Comparison of ENCODE assay signal across 31 cellular contexts in the genomic region with DNA sequence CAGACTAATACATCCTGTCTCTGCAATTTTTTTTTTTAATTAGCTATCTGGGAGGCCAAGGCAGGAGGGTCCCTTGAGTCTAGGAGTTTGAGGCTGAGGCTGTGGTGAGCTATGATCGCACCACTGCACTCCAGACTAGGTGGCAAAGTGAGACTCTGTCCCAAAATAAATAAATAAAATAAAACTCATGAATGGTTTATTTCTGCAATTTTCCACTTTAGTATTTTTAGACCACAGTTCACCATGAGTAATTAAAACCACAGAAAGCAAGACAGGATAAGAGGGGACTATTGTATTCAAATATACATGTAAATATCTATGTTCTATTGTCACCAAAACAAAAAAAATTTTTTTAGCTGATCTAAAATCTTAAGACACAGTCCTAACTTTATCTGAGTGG. TPM values are rescaled to one million over a fixed set of nuclear protein-coding genes. Genes with fewer than 3 reads are reported as not detected.
DNase-seq lines count a peak whose midpoint lies in the region; ATAC-seq, FAIRE-seq and TF ChIP-seq lines count a peak whose summit lies in the region.
"Had no signal": no experiment of that assay in that cellular context is flagged by ENCODE, and none has a peak within 500 bp of the region (broad histone marks: within the 10 kb centered on the region; RNA-seq: fewer than 3 reads in every experiment).

No MANE protein-coding gene starts in this region.

- no peak overlapping the region for H3K4me2 ChIP-seq in GM12878 (ENCODE audit: control insufficient read depth, insufficient read depth)

- no peak for ATAC-seq in GM12878
- peak; percentile 42 to 56 for ATAC-seq in stimulated activated naive B cell treated with anti-CD40 and anti-IgM and Interleukin-4, amounts not matched to agents 10 μg/mL and 1 μg/mL and 100 μg/mL, for 72 hours (replicated peaks)
- no peak for ATAC-seq in GM18517 (IDR thresholded peaks at IDR 0.05; ENCODE audit: unreplicated experiment)
- ATAC-seq: activated T-cell treated with anti-CD3 and anti-CD28 coated beads, Interleukin-2, amount 50 U/mL, for 4 hours had no signal

- POLR2A ChIA-PET in GM12878 (lab: Charles Lee) = interaction anchor here (0.5 to 5.9 kb wide), 5 partner anchors 8 to 140 kb away, joined by 4 to 68 read pairs (median 5); no protein-coding TSS in a partner anchor

- H3K36me3 ChIP-seq in GM12878 (ENCODE audit: control insufficient read depth in 2 of 2, insufficient read depth in 2 of 2, low read length in 1 of 2) = peaks cover 0 to 4% of the 10 kb centered on the region in 2 experiments; a peak in 1 of 4 replicates
- H3K36me3 ChIP-seq: BE2C, prostate gland, upper lobe of left lung had no signal

- H3K4me3 ChIP-seq in GM12878 = no peak overlapping the region
- H3K4me3 ChIP-seq: prostate gland, upper lobe of left lung had no signal

- H3K4me1 Mint-ChIP-seq in activated naive CD4-positive, alpha-beta T cell treated with anti-CD3 and anti-CD28 coated beads, Interleukin-2, amount 50 U/mL, for 24 hours = peaks cover 64% of the 10 kb centered on the region
- H3K4me1 Mint-ChIP-seq in activated naive CD4-positive, alpha-beta T cell treated with anti-CD3 and anti-CD28 coated beads, Interleukin-2, amount 10 ng/mL, durations not matched to agents 7 days and 5 days = peaks cover 38% of the 10 kb centered on the region
- peaks cover 25 to 52% of the 10 kb centered on the region in 2 donors for H3K4me1 Mint-ChIP-seq in stimulated activated naive B cell treated with anti-CD40 and anti-IgM and Interleukin-4, amounts not matched to agents 10 μg/mL and 1 μg/mL and 100 μg/mL, for 72 hours

- SMC1A ChIA-PET in GM12878 (lab: Charles Lee; ENCODE audit: uncharacterized antibody, unreplicated experiment) = interaction anchor here (0.8 to 8.7 kb wide), 9 partner anchors 9 to 171 kb away, joined by 3 to 125 read pairs (median 62); a partner anchor contains a TSS

- H3K27ac ChIP-seq in GM12878 (ENCODE audit: control insufficient read depth, insufficient read depth) = no peak overlapping the region
- H3K27ac ChIP-seq: prostate gland, upper lobe of left lung had no signal

- CTCF ChIA-PET in activated naive CD4-positive, alpha-beta T cell treated with anti-CD3 and anti-CD28 coated beads, Interleukin-2, amount 10 ng/mL, durations not matched to agents 7 days and 5 days (lab: Charles Lee) = interaction anchor here (1.5 kb wide), 1 partner anchor 87 kb away, joined by 3 read pairs; no protein-coding TSS in a partner anchor
- CTCF ChIA-PET in GM12878 (lab: Yijun Ruan, JAX) = interaction anchor here (0.9 to 7.6 kb wide), 7 partner anchors 7 to 172 kb away, joined by 4 to 98 read pairs (median 67); a partner anchor contains a TSS

- WGBS in GM12878 (ENCODE audit: insufficient coverage, insufficient replicate concordance, low lambda C conversion rate, missing lambda C conversion rate) = 63% methylated on average over 1 of the region's 1 CpG

- H3K9me3 ChIP-seq in GM12878 (replicated peaks; ENCODE audit: control insufficient read depth, insufficient read depth, low read length) = peaks cover 6% of the 10 kb centered on the region
- H3K9me3 ChIP-seq: BE2C, prostate gland had no signal

- BruUV-seq in GM12878 (replicated peaks; lab: Mats Ljungman, UMichigan) = no TSS peak

- H3K79me2 ChIP-seq in GM12878 (ENCODE audit: control insufficient read depth, insufficient read depth, low read length) = peaks cover 81% of the 10 kb centered on the region

- no peak for FAIRE-seq in GM12878 (lab: Jason Lieb, UNC)
- FAIRE-seq: A204.1, endometrium, GM19239, kidney, TTC549 had no signal

- no peak overlapping the region for H2AFZ ChIP-seq in GM12878 (ENCODE audit: control insufficient read depth, low read depth, low read length)

- H3K27me3 ChIP-seq in GM12878 (replicated peaks in 1 of 2; ENCODE audit: control insufficient read depth in 2 of 2, insufficient read depth in 2 of 2, low read length in 1 of 2) = no peaks in the 10 kb centered on the region
- H3K27me3 ChIP-seq: BE2C, upper lobe of left lung had no signal

- peaks cover 6% of the 10 kb centered on the region; the same call in 1 of the 2 replicates for H3K4me1 ChIP-seq in GM12878 (ENCODE audit: control insufficient read depth, insufficient read depth, low read length)

- TF ChIP-seq EP300 in GM12878 (IDR thresholded peaks at IDR 0.05; ENCODE audit: borderline replicate concordance in 1 of 2, control insufficient read depth in 1 of 2, low read depth in 2 of 2, low read length in 2 of 2) = no peak

- peak overlapping the region; percentile 84 for H3K27ac Mint-ChIP-seq in activated naive CD4-positive, alpha-beta T cell treated with anti-CD3 and anti-CD28 coated beads, Interleukin-2, amount 50 U/mL, for 24 hours
- H3K27ac Mint-ChIP-seq in activated naive CD4-positive, alpha-beta T cell treated with anti-CD3 and anti-CD28 coated beads, Interleukin-2, amount 10 ng/mL, durations not matched to agents 7 days and 5 days = no peak overlapping the region
- H3K27ac Mint-ChIP-seq in stimulated activated naive B cell treated with anti-CD40 and anti-IgM and Interleukin-4, amounts not matched to agents 10 μg/mL and 1 μg/mL and 100 μg/mL, for 72 hours = peak overlapping the region; percentile 77

- peaks cover 16% of the 10 kb centered on the region for H3K36me3 Mint-ChIP-seq in activated naive CD4-positive, alpha-beta T cell treated with anti-CD3 and anti-CD28 coated beads, Interleukin-2, amount 50 U/mL, for 24 hours
- peaks cover 23% of the 10 kb centered on the region for H3K36me3 Mint-ChIP-seq in activated naive CD4-positive, alpha-beta T cell treated with anti-CD3 and anti-CD28 coated beads, Interleukin-2, amount 10 ng/mL, durations not matched to agents 7 days and 5 days
- peaks cover 20 to 24% of the 10 kb centered on the region in 2 donors for H3K36me3 Mint-ChIP-seq in stimulated activated naive B cell treated with anti-CD40 and anti-IgM and Interleukin-4, amounts not matched to agents 10 μg/mL and 1 μg/mL and 100 μg/mL, for 72 hours

- H3K9ac ChIP-seq in GM12878 (ENCODE audit: control insufficient read depth, insufficient read depth, low read length) = no peak overlapping the region

- TF ChIP-seq RAD21 in GM12878 (IDR thresholded peaks at IDR 0.05; ENCODE audit: insufficient read depth, low read depth, low read length) = no peak

- in situ Hi-C loops in GM12878 (cut with MboI) (loop anchor here (5.0 kb wide), 1 partner anchor 43 kb away; no protein-coding TSS in a partner anchor), GM13976 (cut with MboI; ENCODE audit: low sequenced_read_pairs, unreplicated experiment) (no loop called here)

- peak overlapping the region; percentile 79 for H3K4me3 Mint-ChIP-seq in activated naive CD4-positive, alpha-beta T cell treated with anti-CD3 and anti-CD28 coated beads, Interleukin-2, amount 50 U/mL, for 24 hours
- H3K4me3 Mint-ChIP-seq in activated naive CD4-positive, alpha-beta T cell treated with anti-CD3 and anti-CD28 coated beads, Interleukin-2, amount 10 ng/mL, durations not matched to agents 7 days and 5 days = no peak overlapping the region
- H3K4me3 Mint-ChIP-seq in stimulated activated naive B cell treated with anti-CD40 and anti-IgM and Interleukin-4, amounts not matched to agents 10 μg/mL and 1 μg/mL and 100 μg/mL, for 72 hours = no peak overlapping the region
- H3K4me3 Mint-ChIP-seq: activated T-cell treated with anti-CD3 and anti-CD28 coated beads, Interleukin-2, amount 50 U/mL, for 4 hours had no signal

- RAD21 ChIA-PET in GM12878 (lab: Charles Lee; ENCODE audit: unreplicated experiment) = interaction anchor here (0.8 to 6.9 kb wide), 9 partner anchors 8 to 170 kb away, joined by 4 to 98 read pairs (median 48); a partner anchor contains a TSS

- intact Hi-C loops in GM12878 (cut with micrococcal nuclease; ENCODE audit: unreplicated experiment) = loop anchor here (5.0 kb wide), 2 partner anchors 118 to 173 kb away; no protein-coding TSS in a partner anchor

- no peak for TF ChIP-seq CTCF in GM12878 (IDR thresholded peaks at IDR 0.05 in 2 of 3, conservative IDR thresholded peaks at IDR 0.05 in 1 of 3; ENCODE audit: control insufficient read depth in 2 of 3, extremely low read depth in 1 of 3, insufficient read depth in 1 of 3, low read depth in 3 of 3, low read length in 3 of 3)
- no peak for TF ChIP-seq CTCF in GM13976 (IDR thresholded peaks at IDR 0.05; ENCODE audit: borderline replicate concordance, control extremely low read depth, extremely low read depth, insufficient read depth, missing control alignments)

- H4K20me1 ChIP-seq in GM12878 (ENCODE audit: control insufficient read depth, insufficient read depth) = no peaks in the 10 kb centered on the region

- no peak for DNase-seq in activated naive CD4-positive, alpha-beta T cell treated with anti-CD3 and anti-CD28 coated beads, Interleukin-2, amount 10 ng/mL, durations not matched to agents 7 days and 5 days
- peak; percentile 63 for DNase-seq in M059J (ENCODE audit: low read depth)
- DNase-seq in GM12878 (ENCODE audit: low read depth, low spot score) = no peak
- DNase-seq in stimulated activated naive B cell treated with anti-CD40 and anti-IgM and Interleukin-4, amounts not matched to agents 10 μg/mL and 1 μg/mL and 100 μg/mL, for 72 hours = no peak
- DNase-seq in SKM-1 (lab: John Stamatoyannopoulos, UW; ENCODE audit: unreplicated experiment) = no peak
- DNase-seq in GM13976 (ENCODE audit: low spot score) = no peak
- DNase-seq: activated CD4-positive, CD25-positive, alpha-beta regulatory T cell treated with anti-CD3 and anti-CD28 coated beads, Interleukin-2, amount 50 U/mL, for 72 hours; activated CD8-positive, alpha-beta memory T cell treated with anti-CD3 and anti-CD28 coated beads for 24 hours; activated naive CD4-positive, alpha-beta T cell treated with Interleukin-2 at 50 U/mL for 16 hours; activated T-cell treated with anti-CD3 and anti-CD28 coated beads, Interleukin-2, amount 50 U/mL, for 4 hours; anterior cingulate cortex; BE2C; central memory CD4-positive, alpha-beta T cell; COR-L47; dermis blood vessel endothelial cell; DMS79; kidney; NCI-H1436 treated with DMSO at 0.1 percent for 48 hours; NCI-H2107; NCI-H446 treated with DMSO at 0.1 percent for 48 hours; OCI-M1; SIG-M5; T-helper 1 cell; upper lobe of left lung had no signal

- no peaks in the 10 kb centered on the region for H3K27me3 Mint-ChIP-seq in activated naive CD4-positive, alpha-beta T cell treated with anti-CD3 and anti-CD28 coated beads, Interleukin-2, amount 50 U/mL, for 24 hours
- H3K27me3 Mint-ChIP-seq in activated naive CD4-positive, alpha-beta T cell treated with anti-CD3 and anti-CD28 coated beads, Interleukin-2, amount 10 ng/mL, durations not matched to agents 7 days and 5 days = no peaks in the 10 kb centered on the region
- no peaks in the 10 kb centered on the region for H3K27me3 Mint-ChIP-seq in stimulated activated naive B cell treated with anti-CD40 and anti-IgM and Interleukin-4, amounts not matched to agents 10 μg/mL and 1 μg/mL and 100 μg/mL, for 72 hours

- TF ChIP-seq POLR2A in GM12878 (IDR thresholded peaks at IDR 0.05; ENCODE audit: low read depth, low read length) = no peak

- H3K9me3 Mint-ChIP-seq in activated naive CD4-positive, alpha-beta T cell treated with anti-CD3 and anti-CD28 coated beads, Interleukin-2, amount 50 U/mL, for 24 hours = no peaks in the 10 kb centered on the region
- H3K9me3 Mint-ChIP-seq in activated naive CD4-positive, alpha-beta T cell treated with anti-CD3 and anti-CD28 coated beads, Interleukin-2, amount 10 ng/mL, durations not matched to agents 7 days and 5 days = peaks cover 3% of the 10 kb centered on the region
- peaks cover 6 to 10% of the 10 kb centered on the region in 2 donors for H3K9me3 Mint-ChIP-seq in stimulated activated naive B cell treated with anti-CD40 and anti-IgM and Interleukin-4, amounts not matched to agents 10 μg/mL and 1 μg/mL and 100 μg/mL, for 72 hours
- H3K9me3 Mint-ChIP-seq: activated T-cell treated with anti-CD3 and anti-CD28 coated beads, Interleukin-2, amount 50 U/mL, for 4 hours had no signal

RNA-seq across cellular contexts. Expression of a gene that starts 17.8 kb away (rescaled TPM):
- total RNA-seq in M059J (2014; rRNA removed; shearing (Covaris generic)) = 21.9 and 24.7 TPM in 2 replicates
- 292 and 310 TPM in 2 replicates for total RNA-seq in GM12878 (2013; cell fraction: nucleolus; rRNA removed)
- total RNA-seq in GM12878 (2014; rRNA removed) (43.7 and 56.1 TPM in 2 replicates), GM12878 (2014; rRNA removed; fragmentation: Illumina TruSeq; extraction: Trizol) (92.8 and 93.7 TPM in 2 replicates), GM12878 (2021) (50.7 and 52.0 TPM in 2 replicates)
- 29.8 TPM for polyA plus RNA-seq in GM12878 (2011; ENCODE audit: low read depth)
- polyA plus RNA-seq in GM12878 (2011; rRNA removed) (129 and 131 TPM in 2 replicates), GM12878 (2014; fragmentation: Illumina TruSeq; extraction: Trizol) (98.9 and 117 TPM in 2 replicates), GM12878 (2014; fragmentation: Nextera tagmentation; extraction: Ambion mirVana) (10 to 100 TPM; 41.3 to 42.5 TPM), GM12878 (2014; rRNA removed) (37.7 and 47.3 TPM in 2 replicates), GM12878 (2016; fragmentation: Nextera tagmentation; extraction: Ambion mirVana) (10 to 100 TPM; 63.6 to 69.5 TPM)
- polyA plus RNA-seq in GM12878 (2011; cell fraction: cytosol; rRNA removed) = 71.4 and 104 TPM in 2 replicates
- polyA plus RNA-seq in GM12878 (2011; cell fraction: nucleus; rRNA removed) = 62.7 and 82.1 TPM in 2 replicates
- polyA plus RNA-seq in GM12878 (2012) = 35.8 and 44.5 TPM in 2 replicates
- 214 and 256 TPM in 2 replicates for polyA minus RNA-seq in GM12878 (2011; rRNA and poly(A)+ RNA removed)
- polyA minus RNA-seq in GM12878 (2011; cell fraction: cytosol; rRNA and poly(A)+ RNA removed) = 46.5 and 53.7 TPM in 2 replicates
- 57.2 and 77.2 TPM in 2 replicates for polyA minus RNA-seq in GM12878 (2011; cell fraction: nucleus; rRNA and poly(A)+ RNA removed)

RNA-seq across cellular contexts. Expression of a gene that starts 21.5 kb away (rescaled TPM):
- total RNA-seq in M059J (2014; rRNA removed; shearing (Covaris generic)) = 29.2 and 43.3 TPM in 2 replicates
- total RNA-seq in GM12878 (2013; cell fraction: nucleolus; rRNA removed) = 56.9 and 67.2 TPM in 2 replicates
- total RNA-seq in GM12878 (2014; rRNA removed) (25.9 and 26.4 TPM in 2 replicates), GM12878 (2014; rRNA removed; fragmentation: Illumina TruSeq; extraction: Trizol) (21.3 and 22.0 TPM in 2 replicates), GM12878 (2021) (21.1 and 21.3 TPM in 2 replicates)
- polyA plus RNA-seq in GM12878 (2011; ENCODE audit: low read depth) = 14.3 TPM
- polyA plus RNA-seq in GM12878 (2011; rRNA removed) (42.8 and 52.1 TPM in 2 replicates), GM12878 (2014; fragmentation: Illumina TruSeq; extraction: Trizol) (22.5 and 25.0 TPM in 2 replicates), GM12878 (2014; fragmentation: Nextera tagmentation; extraction: Ambion mirVana) (1 to 10 TPM; 5.2 to 9.5 TPM), GM12878 (2014; rRNA removed) (20.0 and 22.9 TPM in 2 replicates), GM12878 (2016; fragmentation: Nextera tagmentation; extraction: Ambion mirVana) (10 to 100 TPM; 21.2 to 21.4 TPM)
- 19.6 and 25.2 TPM in 2 replicates for polyA plus RNA-seq in GM12878 (2011; cell fraction: cytosol; rRNA removed)
- polyA plus RNA-seq in GM12878 (2011; cell fraction: nucleus; rRNA removed) = 40.3 and 42.7 TPM in 2 replicates
- polyA plus RNA-seq in GM12878 (2012) = 16.0 and 16.4 TPM in 2 replicates
- 30.0 and 30.9 TPM in 2 replicates for polyA minus RNA-seq in GM12878 (2011; rRNA and poly(A)+ RNA removed)
- 10.4 and 16.2 TPM in 2 replicates for polyA minus RNA-seq in GM12878 (2011; cell fraction: cytosol; rRNA and poly(A)+ RNA removed)
- 15.7 and 29.7 TPM in 2 replicates for polyA minus RNA-seq in GM12878 (2011; cell fraction: nucleus; rRNA and poly(A)+ RNA removed)

Comparison
In these comparisons a context has a peak if more than half of its experiments do, and no peak if none do; other contexts are left out.
1. ATAC-seq: peak in stimulated activated naive B cell treated with anti-CD40 and anti-IgM and Interleukin-4, amounts not matched to agents 10 μg/mL and 1 μg/mL and 100 μg/mL, for 72 hours (2 of 2); none in GM12878 (single experiment) and GM18517 (single experiment).